ENCODE assay signal across 9 cellular contexts in genomic region chr10:103554488-103555320, GRCh38.
A peak's percentile ranks its signal among the peaks of the same experiment; 100 is the strongest.
DNase-seq lines count a peak whose midpoint lies in the region; ATAC-seq, FAIRE-seq and TF ChIP-seq lines count a peak whose summit lies in the region.
"Had no signal": no experiment of that assay in that cellular context is flagged by ENCODE, and none has a peak within 500 bp of the region (broad histone marks: within the 10 kb centered on the region; RNA-seq: fewer than 3 reads in every experiment).

No MANE protein-coding gene starts in this region.

- ATAC-seq in HG02588 (IDR thresholded peaks at IDR 0.05; ENCODE audit: unreplicated experiment) (no peak), HG03342 (IDR thresholded peaks at IDR 0.05; ENCODE audit: unreplicated experiment) (no peak)

- H3K4me3 ChIP-seq in right atrium auricular region: peak overlapping the region; percentile 35 to 53

- H3K27me3 ChIP-seq in right atrium auricular region: no peaks in the 10 kb centered on the region

- TF ChIP-seq CTCF in 22Rv1 (IDR thresholded peaks at IDR 0.05) (no peak), right atrium auricular region (IDR thresholded peaks at IDR 0.05) (no peak)

- H3K36me3 ChIP-seq in right atrium auricular region: no peaks in the 10 kb centered on the region

- TF ChIP-seq POLR2A in GM12891 (IDR thresholded peaks at IDR 0.05; ENCODE audit: low read depth, low read length): no peak

- FAIRE-seq in GM12891 (lab: Jason Lieb, UNC): peak; percentile 78
- FAIRE-seq: GM18507 had no signal

- H3K4me1 ChIP-seq in right atrium auricular region: peaks cover 0 to 9% of the 10 kb centered on the region in 2 donors

- no peak for DNase-seq in GM12891 (ENCODE audit: insufficient read length, low spot score)
- DNase-seq in NCI-H82 (lab: John Stamatoyannopoulos, UW): peak; percentile 88
- DNase-seq in anterior cingulate cortex (lab: John Stamatoyannopoulos, UW): peak in 44 of 58 donors; percentile 9 to 82 (median 38)
- DNase-seq in right atrium auricular region (ENCODE audit: low spot score): no peak
- peak; percentile 63 for DNase-seq in putamen (ENCODE audit: low spot score)

- H3K9me3 ChIP-seq in right atrium auricular region: no peaks in the 10 kb centered on the region

- H3K27ac ChIP-seq in 22Rv1 (peak overlapping the region; percentile 60), right atrium auricular region (no peak overlapping the region)

TF ChIP-seq in GM12891, 5 proteins besides CTCF, POLR2A, EP300 and RAD21:
- TF ChIP-seq POLR2AphosphoS5 (IDR thresholded peaks at IDR 0.05; ENCODE audit: low read depth, low read length) (no peak), TAF1 (IDR thresholded peaks at IDR 0.05; ENCODE audit: low read depth, low read length) (no peak), SPI1 (IDR thresholded peaks at IDR 0.05; ENCODE audit: low read depth, low read length) (no peak), POU2F2 (IDR thresholded peaks at IDR 0.05; ENCODE audit: low read depth, low read length) (no peak), PAX5 (IDR thresholded peaks at IDR 0.05; ENCODE audit: insufficient read depth, low read length, severe bottlenecking) (no peak)

Comparison
In these comparisons a context has a peak if more than half of its experiments do, and no peak if none do; other contexts are left out.
1. DNase-seq: peak in NCI-H82 (single experiment), anterior cingulate cortex (44 of 58) and putamen (single experiment); none in GM12891 (single experiment) and right atrium auricular region (single experiment).